ENCODE assay signal across 8 cellular contexts in genomic region chr1:154627247-154628121, GRCh38. TPM values are rescaled to one million over a fixed set of nuclear protein-coding genes. Genes with fewer than 3 reads are reported as not detected.
DNase-seq lines count a peak whose midpoint lies in the region; ATAC-seq, FAIRE-seq and TF ChIP-seq lines count a peak whose summit lies in the region.

No MANE protein-coding gene starts in this region.

- peaks cover 3% of the 10 kb centered on the region for H3K27me3 Mint-ChIP-seq in activated B cell treated with CpG ODN at 0.5 μM for 24 hours
- H3K27me3 Mint-ChIP-seq in immature natural killer cell (ENCODE audit: low read depth in 3 of 3): peaks cover 3 to 15% (median 6%) of the 10 kb centered on the region in 3 donors

- H3K4me1 Mint-ChIP-seq in activated B cell treated with CpG ODN at 0.5 μM for 24 hours: peaks cover 32% of the 10 kb centered on the region
- H3K4me1 Mint-ChIP-seq in immature natural killer cell: peaks cover 16 to 43% of the 10 kb centered on the region in 2 donors

- FAIRE-seq in GM12892 (lab: Jason Lieb, UNC): peak; percentile 95
- no peak for FAIRE-seq in bronchial epithelial cell (lab: Jason Lieb, UNC)
- no peak for FAIRE-seq in small intestine (lab: Jason Lieb, UNC)

- ATAC-seq in HG03066 (IDR thresholded peaks at IDR 0.05; ENCODE audit: low read depth, unreplicated experiment): peak; percentile 58
- ATAC-seq in activated B cell treated with CpG ODN at 0.5 μM for 24 hours (ENCODE audit: low read depth): peak; percentile 77
- no peak for ATAC-seq in GM18520 (IDR thresholded peaks at IDR 0.05; ENCODE audit: unreplicated experiment)

- intact Hi-C loops in activated B cell treated with CpG ODN at 0.5 μM for 24 hours (cut with micrococcal nuclease): loop anchor here (1.0 kb wide), 2 partner anchors 19 to 68 kb away; partner anchors contain the start of gene ADAR

- POLR2A ChIA-PET in activated B cell treated with CpG ODN at 0.5 μM for 24 hours (lab: Charles Lee): interaction anchor here (0.5 to 2.2 kb wide), 5 partner anchors 18 to 524 kb away, joined by 3 to 15 read pairs (median 5); partner anchors contain the start of genes ADAR and PMVK

- H3K4me3 Mint-ChIP-seq in activated B cell treated with CpG ODN at 0.5 μM for 24 hours: peak overlapping the region; percentile 93
- peak overlapping the region; percentile 89 to 99 (median 94) for H3K4me3 Mint-ChIP-seq in immature natural killer cell

- H3K4me3 ChIP-seq in bronchial epithelial cell (ENCODE audit: low read depth, low read length) (peak overlapping the region; percentile 95), small intestine (ENCODE audit: low read depth in 1 of 2, low read length in 2 of 2) (peak overlapping the region; percentile 99 to 100)

- peak; percentile 77 for TF ChIP-seq POLR2A in GM12892 (IDR thresholded peaks at IDR 0.05; ENCODE audit: low read depth, low read length)

- CTCF ChIA-PET in activated B cell treated with CpG ODN at 0.5 μM for 24 hours (lab: Charles Lee): interaction anchor here (1.0 kb wide), 2 partner anchors 68 kb away, joined by 3 read pairs; no protein-coding TSS in a partner anchor

- H3K9me3 Mint-ChIP-seq in activated B cell treated with CpG ODN at 0.5 μM for 24 hours: peaks cover 3% of the 10 kb centered on the region
- peaks cover 0 to 4% (median 0%) of the 10 kb centered on the region in 6 donors for H3K9me3 Mint-ChIP-seq in immature natural killer cell

- H3K36me3 ChIP-seq in bronchial epithelial cell (ENCODE audit: control insufficient read depth, insufficient read depth, low read length) (peaks cover 2% of the 10 kb centered on the region), small intestine (ENCODE audit: control insufficient read depth in 2 of 2, insufficient read depth in 2 of 2, low read length in 2 of 2) (no peaks in the 10 kb centered on the region)

- H3K36me3 Mint-ChIP-seq in activated B cell treated with CpG ODN at 0.5 μM for 24 hours (ENCODE audit: low read depth): peaks cover 18% of the 10 kb centered on the region
- H3K36me3 Mint-ChIP-seq in immature natural killer cell: peaks cover 0 to 4% (median 0%) of the 10 kb centered on the region in 3 donors

- no peaks in the 10 kb centered on the region for H3K9me3 ChIP-seq in small intestine (ENCODE audit: control insufficient read depth, low read depth)

- H3K27me3 ChIP-seq in bronchial epithelial cell (ENCODE audit: control insufficient read depth, insufficient read depth, low read length): no peaks in the 10 kb centered on the region
- H3K27me3 ChIP-seq in small intestine (ENCODE audit: control insufficient read depth in 2 of 2, insufficient read depth in 2 of 2, low read length in 2 of 2): no peaks in the 10 kb centered on the region

- TF ChIP-seq CTCF in activated B cell treated with CpG ODN at 0.5 μM for 24 hours (IDR thresholded peaks at IDR 0.05) (no peak), bronchial epithelial cell (IDR thresholded peaks at IDR 0.05; ENCODE audit: insufficient read depth, low read length, severe bottlenecking) (no peak)

- H3K27ac Mint-ChIP-seq in activated B cell treated with CpG ODN at 0.5 μM for 24 hours: peak overlapping the region; percentile 99
- H3K27ac Mint-ChIP-seq in immature natural killer cell: peak overlapping the region; percentile 96 to 100 (median 99)

- H3K27ac ChIP-seq in small intestine (ENCODE audit: low read depth in 1 of 2, low read length in 1 of 2): peak overlapping the region; percentile 82 to 95

- DNase-seq in GM12892 (ENCODE audit: insufficient read length) (peak; percentile 47), NCI-H2227 treated with DMSO at 0.1 percent for 48 hours (lab: John Stamatoyannopoulos, UW) (peak; percentile 93), activated B cell treated with CpG ODN at 0.5 μM for 24 hours (peak; percentile 87), bronchial epithelial cell (ENCODE audit: low read depth) (peak; percentile 72), immature natural killer cell (peak; percentile 83 to 86 (median 84)), small intestine (peak; percentile 89)

- 0 to 1% (median 0%) methylated on average over 61 to 71 of the region's 71 CpGs for WGBS in small intestine, 3 donors

- peaks cover 2 to 4% of the 10 kb centered on the region in 2 donors for H3K4me1 ChIP-seq in small intestine (ENCODE audit: control insufficient read depth in 2 of 2, insufficient read depth in 1 of 2, low read depth in 1 of 2, low read length in 1 of 2)

RNA-seq across cellular contexts. Expression of gene ADAR, which starts 19.5 kb away (rescaled TPM):
- 116 TPM for polyA plus RNA-seq in GM12892 (2012; ENCODE audit: missing spikeins)
- total RNA-seq in activated B cell treated with CpG ODN at 0.5 μM for 24 hours (209 and 216 TPM in 2 replicates), bronchial epithelial cell (44.5 and 68.5 TPM in 2 replicates)
- polyA plus RNA-seq in immature natural killer cell (100 to 1,000 TPM in 1 of 3 donors, 10 to 100 TPM in 2; 47.4 to 169 (median 70.1) TPM), small intestine (10 to 100 TPM; 28.6 to 62.1 (median 32.9) TPM)

RNA-seq across cellular contexts. Expression of gene CHRNB2, which starts 59.9 kb away (rescaled TPM):
- polyA plus RNA-seq in GM12892 (2012; ENCODE audit: missing spikeins): 0.76 TPM
- total RNA-seq in activated B cell treated with CpG ODN at 0.5 μM for 24 hours (not detected in 2 replicates), bronchial epithelial cell (not detected in 2 replicates)
- polyA plus RNA-seq in immature natural killer cell (under 1 TPM in 1 of 3 donors, not detected in 2; 0.07 TPM), small intestine (under 1 TPM in 1 of 3 donors, not detected in 2; 0.95 TPM)
